Comparison of ENCODE assay signal across 1 cellular context in the genomic region with DNA sequence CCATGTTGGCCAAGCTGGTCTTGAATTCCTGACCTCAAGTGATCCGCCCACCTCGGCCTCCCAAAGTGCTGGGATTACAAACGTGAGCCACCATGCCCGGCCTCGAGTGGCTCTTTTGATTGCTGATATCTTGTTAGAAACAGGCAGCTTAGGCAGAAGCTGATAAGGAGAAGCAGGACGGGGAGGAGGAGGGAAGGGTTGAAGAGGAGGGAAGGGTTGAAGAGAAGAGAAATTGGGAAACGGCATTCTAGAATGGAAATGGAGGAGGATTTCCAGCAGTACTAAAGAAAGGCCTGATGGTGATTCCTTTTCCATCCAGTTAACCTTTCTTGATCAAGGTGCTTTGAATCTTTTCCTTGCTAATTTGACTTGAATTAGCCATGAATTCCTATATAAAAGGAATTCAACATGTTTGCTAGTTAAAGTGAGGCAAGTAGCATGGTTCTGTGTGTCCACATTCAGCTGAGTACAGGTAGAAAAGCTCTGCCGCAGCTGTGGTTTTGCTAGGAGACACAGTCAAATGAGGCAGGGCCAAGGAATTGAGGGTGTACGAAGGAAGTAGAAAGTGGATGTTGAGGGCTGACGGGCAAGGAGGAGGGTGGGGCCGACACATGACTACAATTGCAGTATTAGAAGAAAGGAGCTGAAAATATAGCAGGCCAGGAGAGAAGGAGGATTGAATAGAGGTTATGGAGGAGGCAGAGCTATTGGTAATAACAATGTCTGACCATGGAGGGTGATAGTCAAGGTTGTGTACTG.
TF ChIP-seq lines count a peak whose summit lies in the region.

No MANE protein-coding gene starts in this region.

TF ChIP-seq in K562, 482 proteins besides CTCF, POLR2A, EP300 and RAD21 (continued from another document and continues in another):
- TF ChIP-seq, protein P1, sequence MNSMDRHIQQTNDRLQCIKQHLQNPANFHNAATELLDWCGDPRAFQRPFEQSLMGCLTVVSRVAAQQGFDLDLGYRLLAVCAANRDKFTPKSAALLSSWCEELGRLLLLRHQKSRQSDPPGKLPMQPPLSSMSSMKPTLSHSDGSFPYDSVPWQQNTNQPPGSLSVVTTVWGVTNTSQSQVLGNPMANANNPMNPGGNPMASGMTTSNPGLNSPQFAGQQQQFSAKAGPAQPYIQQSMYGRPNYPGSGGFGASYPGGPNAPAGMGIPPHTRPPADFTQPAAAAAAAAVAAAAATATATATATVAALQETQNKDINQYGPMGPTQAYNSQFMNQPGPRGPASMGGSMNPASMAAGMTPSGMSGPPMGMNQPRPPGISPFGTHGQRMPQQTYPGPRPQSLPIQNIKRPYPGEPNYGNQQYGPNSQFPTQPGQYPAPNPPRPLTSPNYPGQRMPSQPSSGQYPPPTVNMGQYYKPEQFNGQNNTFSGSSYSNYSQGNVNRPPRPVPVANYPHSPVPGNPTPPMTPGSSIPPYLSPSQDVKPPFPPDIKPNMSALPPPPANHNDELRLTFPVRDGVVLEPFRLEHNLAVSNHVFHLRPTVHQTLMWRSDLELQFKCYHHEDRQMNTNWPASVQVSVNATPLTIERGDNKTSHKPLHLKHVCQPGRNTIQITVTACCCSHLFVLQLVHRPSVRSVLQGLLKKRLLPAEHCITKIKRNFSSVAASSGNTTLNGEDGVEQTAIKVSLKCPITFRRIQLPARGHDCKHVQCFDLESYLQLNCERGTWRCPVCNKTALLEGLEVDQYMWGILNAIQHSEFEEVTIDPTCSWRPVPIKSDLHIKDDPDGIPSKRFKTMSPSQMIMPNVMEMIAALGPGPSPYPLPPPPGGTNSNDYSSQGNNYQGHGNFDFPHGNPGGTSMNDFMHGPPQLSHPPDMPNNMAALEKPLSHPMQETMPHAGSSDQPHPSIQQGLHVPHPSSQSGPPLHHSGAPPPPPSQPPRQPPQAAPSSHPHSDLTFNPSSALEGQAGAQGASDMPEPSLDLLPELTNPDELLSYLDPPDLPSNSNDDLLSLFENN (IDR thresholded peaks at IDR 0.05; ENCODE audit: low read depth in 2 of 2, low read length in 2 of 2) = peak in 1 of 2 experiments; percentile 88; a peak in 1 of 4 replicates
- TF ChIP-seq LCOR (CRISPR knock-in tag; IDR thresholded peaks at IDR 0.05) (peak; percentile 78; the same call in 1 of the 2 replicates), KLF16 (IDR thresholded peaks at IDR 0.05) (peak; percentile 95), ETV6 (IDR thresholded peaks at IDR 0.05; ENCODE audit: borderline replicate concordance in 1 of 2, low read depth in 2 of 2, low read length in 1 of 2) (peak in 1 of 2 experiments; percentile 42; a peak in 1 of 4 replicates), ETV6 (CRISPR knock-in tag; IDR thresholded peaks at IDR 0.05; ENCODE audit: borderline replicate concordance) (no peak), HDAC2 (IDR thresholded peaks at IDR 0.05) (peak; percentile 98), ERF (CRISPR knock-in tag; IDR thresholded peaks at IDR 0.05) (peak; percentile 75; the same call in 1 of the 2 replicates), JUND (IDR thresholded peaks at IDR 0.05; ENCODE audit: borderline replicate concordance, low read depth, low read length) (peak; percentile 23; the same call in 1 of the 2 replicates), JUND (tag; IDR thresholded peaks at IDR 0.05; ENCODE audit: borderline replicate concordance, low read depth, low read length) (no peak; the same call in 2 of the 3 replicates), BCOR (IDR thresholded peaks at IDR 0.05) (peak; percentile 95), DMBX1 (CRISPR knock-in tag; IDR thresholded peaks at IDR 0.05; ENCODE audit: borderline replicate concordance) (peak; percentile 81; the same call in 1 of the 2 replicates), CC2D1A (IDR thresholded peaks at IDR 0.05) (peak; percentile 99), HDAC1 (IDR thresholded peaks at IDR 0.05) (peak in 1 of 2 experiments; percentile 97; a peak in 2 of 4 replicates), HES1 (IDR thresholded peaks at IDR 0.05; ENCODE audit: low read depth) (peak; percentile 97), ZKSCAN8 (CRISPR knock-in tag; IDR thresholded peaks at IDR 0.05) (peak; percentile 78), CTBP1 (IDR thresholded peaks at IDR 0.05; ENCODE audit: borderline replicate concordance) (peak; percentile 67; the same call in 1 of the 2 replicates), MBD2 (IDR thresholded peaks at IDR 0.05; ENCODE audit: borderline replicate concordance, low read depth) (peak; percentile 84), NONO (IDR thresholded peaks at IDR 0.05; ENCODE audit: low read depth in 2 of 2, low read length in 1 of 2) (0 out of 4 replicates have a peak, but pooled peaks of 1 of the 2 experiments have one; percentile 51), TAF1 (IDR thresholded peaks at IDR 0.05; ENCODE audit: control insufficient read depth, extremely low read depth, insufficient read depth, low read length, severe bottlenecking) (peak; percentile 34), ZNF584 (CRISPR knock-in tag; IDR thresholded peaks at IDR 0.05; ENCODE audit: low read depth) (peak; percentile 57; the same call in 1 of the 2 replicates), ZNF639 (CRISPR knock-in tag; conservative IDR thresholded peaks at IDR 0.05 in 1 of 2, IDR thresholded peaks at IDR 0.05 in 1 of 2) (peak in 1 of 2 experiments; percentile 65; a peak in 2 of 4 replicates), TRIM24 (IDR thresholded peaks at IDR 0.05) (peak; percentile 97 to 98), SOX6 (IDR thresholded peaks at IDR 0.05) (peak; percentile 97), NBN (IDR thresholded peaks at IDR 0.05; ENCODE audit: low read depth) (peak; percentile 96), ELF1 (tag; IDR thresholded peaks at IDR 0.05) (peak; percentile 56), MTA3 (IDR thresholded peaks at IDR 0.05; ENCODE audit: borderline replicate concordance) (peak; percentile 82; the same call in 1 of the 2 replicates), ZNF444 (CRISPR knock-in tag; IDR thresholded peaks at IDR 0.05) (0 out of 2 replicates have a peak, but pooled peaks have one; percentile 21), THRAP3 (IDR thresholded peaks at IDR 0.05; ENCODE audit: borderline replicate concordance) (no peak), CBFB (CRISPR knock-in tag; IDR thresholded peaks at IDR 0.05) (no peak), PRDM10 (IDR thresholded peaks at IDR 0.05; ENCODE audit: partially characterized antibody) (peak; percentile 19), FOSL1 (tag; conservative IDR thresholded peaks at IDR 0.05) (peak; percentile 62), SMAD3 (CRISPR knock-in tag; conservative IDR thresholded peaks at IDR 0.05) (peak; percentile 55; the same call in 1 of the 2 replicates), ZNF41 (CRISPR knock-in tag; conservative IDR thresholded peaks at IDR 0.05) (peak; percentile 65; the same call in 1 of the 2 replicates), BHLHE40 (IDR thresholded peaks at IDR 0.05; ENCODE audit: low read length) (peak; percentile 96), FOXJ2 (tag; IDR thresholded peaks at IDR 0.05) (no peak), CXXC5 (CRISPR knock-in tag; IDR thresholded peaks at IDR 0.05) (peak; percentile 86), ZNF583 (CRISPR knock-in tag; IDR thresholded peaks at IDR 0.05) (peak; percentile 22; the same call in 1 of the 2 replicates)
- TF ChIP-seq, protein P2, sequence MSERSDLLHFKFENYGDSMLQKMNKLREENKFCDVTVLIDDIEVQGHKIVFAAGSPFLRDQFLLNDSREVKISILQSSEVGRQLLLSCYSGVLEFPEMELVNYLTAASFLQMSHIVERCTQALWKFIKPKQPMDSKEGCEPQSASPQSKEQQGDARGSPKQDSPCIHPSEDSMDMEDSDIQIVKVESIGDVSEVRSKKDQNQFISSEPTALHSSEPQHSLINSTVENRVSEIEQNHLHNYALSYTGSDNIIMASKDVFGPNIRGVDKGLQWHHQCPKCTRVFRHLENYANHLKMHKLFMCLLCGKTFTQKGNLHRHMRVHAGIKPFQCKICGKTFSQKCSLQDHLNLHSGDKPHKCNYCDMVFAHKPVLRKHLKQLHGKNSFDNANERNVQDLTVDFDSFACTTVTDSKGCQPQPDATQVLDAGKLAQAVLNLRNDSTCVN (CRISPR knock-in tag; IDR thresholded peaks at IDR 0.05) = peak; percentile 90; the same call in 1 of the 2 replicates
- TF ChIP-seq, protein P3, sequence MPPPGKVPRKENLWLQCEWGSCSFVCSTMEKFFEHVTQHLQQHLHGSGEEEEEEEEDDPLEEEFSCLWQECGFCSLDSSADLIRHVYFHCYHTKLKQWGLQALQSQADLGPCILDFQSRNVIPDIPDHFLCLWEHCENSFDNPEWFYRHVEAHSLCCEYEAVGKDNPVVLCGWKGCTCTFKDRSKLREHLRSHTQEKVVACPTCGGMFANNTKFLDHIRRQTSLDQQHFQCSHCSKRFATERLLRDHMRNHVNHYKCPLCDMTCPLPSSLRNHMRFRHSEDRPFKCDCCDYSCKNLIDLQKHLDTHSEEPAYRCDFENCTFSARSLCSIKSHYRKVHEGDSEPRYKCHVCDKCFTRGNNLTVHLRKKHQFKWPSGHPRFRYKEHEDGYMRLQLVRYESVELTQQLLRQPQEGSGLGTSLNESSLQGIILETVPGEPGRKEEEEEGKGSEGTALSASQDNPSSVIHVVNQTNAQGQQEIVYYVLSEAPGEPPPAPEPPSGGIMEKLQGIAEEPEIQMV (tag; conservative IDR thresholded peaks at IDR 0.05; ENCODE audit: low read depth) = no peak
- TF ChIP-seq, protein P4, sequence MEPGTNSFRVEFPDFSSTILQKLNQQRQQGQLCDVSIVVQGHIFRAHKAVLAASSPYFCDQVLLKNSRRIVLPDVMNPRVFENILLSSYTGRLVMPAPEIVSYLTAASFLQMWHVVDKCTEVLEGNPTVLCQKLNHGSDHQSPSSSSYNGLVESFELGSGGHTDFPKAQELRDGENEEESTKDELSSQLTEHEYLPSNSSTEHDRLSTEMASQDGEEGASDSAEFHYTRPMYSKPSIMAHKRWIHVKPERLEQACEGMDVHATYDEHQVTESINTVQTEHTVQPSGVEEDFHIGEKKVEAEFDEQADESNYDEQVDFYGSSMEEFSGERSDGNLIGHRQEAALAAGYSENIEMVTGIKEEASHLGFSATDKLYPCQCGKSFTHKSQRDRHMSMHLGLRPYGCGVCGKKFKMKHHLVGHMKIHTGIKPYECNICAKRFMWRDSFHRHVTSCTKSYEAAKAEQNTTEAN (CRISPR knock-in tag; IDR thresholded peaks at IDR 0.05) = no peak
- TF ChIP-seq, protein P5, sequence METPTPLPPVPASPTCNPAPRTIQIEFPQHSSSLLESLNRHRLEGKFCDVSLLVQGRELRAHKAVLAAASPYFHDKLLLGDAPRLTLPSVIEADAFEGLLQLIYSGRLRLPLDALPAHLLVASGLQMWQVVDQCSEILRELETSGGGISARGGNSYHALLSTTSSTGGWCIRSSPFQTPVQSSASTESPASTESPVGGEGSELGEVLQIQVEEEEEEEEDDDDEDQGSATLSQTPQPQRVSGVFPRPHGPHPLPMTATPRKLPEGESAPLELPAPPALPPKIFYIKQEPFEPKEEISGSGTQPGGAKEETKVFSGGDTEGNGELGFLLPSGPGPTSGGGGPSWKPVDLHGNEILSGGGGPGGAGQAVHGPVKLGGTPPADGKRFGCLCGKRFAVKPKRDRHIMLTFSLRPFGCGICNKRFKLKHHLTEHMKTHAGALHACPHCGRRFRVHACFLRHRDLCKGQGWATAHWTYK (CRISPR knock-in tag; IDR thresholded peaks at IDR 0.05) = no peak
- TF ChIP-seq, protein P6, sequence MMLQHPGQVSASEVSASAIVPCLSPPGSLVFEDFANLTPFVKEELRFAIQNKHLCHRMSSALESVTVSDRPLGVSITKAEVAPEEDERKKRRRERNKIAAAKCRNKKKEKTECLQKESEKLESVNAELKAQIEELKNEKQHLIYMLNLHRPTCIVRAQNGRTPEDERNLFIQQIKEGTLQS (IDR thresholded peaks at IDR 0.05) = peak; percentile 55
- TF ChIP-seq, protein P6 (CRISPR knock-in tag; conservative IDR thresholded peaks at IDR 0.05) = no peak
